In the genomic region with DNA sequence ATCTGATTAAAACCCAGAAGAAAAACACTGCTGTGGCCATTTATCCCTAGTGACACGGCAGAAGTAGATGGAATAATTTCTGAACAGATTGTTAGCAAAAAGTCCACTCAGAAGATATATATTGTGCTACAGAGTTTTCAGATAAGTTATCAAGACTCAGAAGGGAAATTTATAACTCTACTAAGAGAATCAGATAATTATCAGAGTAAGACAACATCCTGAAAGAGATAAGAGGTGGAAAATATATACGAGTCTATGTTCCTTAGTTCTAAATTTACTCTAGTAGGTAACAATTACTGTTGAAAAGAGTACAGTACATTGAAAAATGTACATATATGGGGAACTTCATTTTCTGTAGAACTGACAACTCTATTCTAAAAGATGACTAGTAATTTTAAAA, we compare ENCODE assay signal across 20 cellular contexts.
"Had no signal": no experiment of that assay in that cellular context is flagged by ENCODE, and none has a peak within 500 bp of the region (broad histone marks: within the 10 kb centered on the region; RNA-seq: fewer than 3 reads in every experiment).

No MANE protein-coding gene starts in this region.

- H3K36me3 ChIP-seq: left lung, pancreas, right lobe of liver, stomach, upper lobe of left lung had no signal

- H3K4me3 Mint-ChIP-seq: activated CD4-positive, alpha-beta T cell treated with anti-CD3 and anti-CD28 coated beads, Interleukin-2, amount 10 ng/mL, durations not matched to agents 7 days and 5 days; activated CD8-positive, alpha-beta T cell treated with anti-CD3 and anti-CD28 coated beads, Interleukin-2, amount 10 ng/mL, durations not matched to agents 7 days and 5 days; activated T-cell treated with anti-CD3 and anti-CD28 coated beads, Interleukin-2, amount 50 U/mL, for 24 hours had no signal

- H3K4me1 ChIP-seq: left lung, pancreas, right lobe of liver, testis had no signal

- H3K27ac Mint-ChIP-seq: activated CD4-positive, alpha-beta T cell treated with anti-CD3 and anti-CD28 coated beads, Interleukin-2, amount 10 ng/mL, durations not matched to agents 7 days and 5 days; activated CD8-positive, alpha-beta T cell treated with anti-CD3 and anti-CD28 coated beads, Interleukin-2, amount 10 ng/mL, durations not matched to agents 7 days and 5 days; activated T-cell treated with anti-CD3 and anti-CD28 coated beads, Interleukin-2, amount 50 U/mL, for 24 hours; activated T-helper 2 cell treated with anti-CD3 and anti-CD28 coated beads, Interferon-gamma antibody, Interleukin-2, Interleukin-4, amounts not matched to agents 10 μg/mL and 5 μg/mL and 100 μg/mL, durations not matched to agents 14 hours and 24 hours and 36 hours had no signal

- H3K27me3 ChIP-seq: left lung, pancreas, right lobe of liver, stomach, testis, upper lobe of left lung had no signal

- H3K27me3 Mint-ChIP-seq: activated CD4-positive, alpha-beta T cell treated with anti-CD3 and anti-CD28 coated beads, Interleukin-2, amount 10 ng/mL, durations not matched to agents 7 days and 5 days; activated T-cell treated with anti-CD3 and anti-CD28 coated beads, Interleukin-2, amount 50 U/mL, for 24 hours had no signal

- FAIRE-seq: pancreas, small intestine had no signal

- H3K36me3 Mint-ChIP-seq: naive thymus-derived CD8-positive, alpha-beta T cell had no signal

- H3K9me3 Mint-ChIP-seq: activated CD4-positive, alpha-beta T cell treated with anti-CD3 and anti-CD28 coated beads, Interleukin-2, amount 10 ng/mL, durations not matched to agents 7 days and 5 days; activated T-helper 2 cell treated with anti-CD3 and anti-CD28 coated beads, Interferon-gamma antibody, Interleukin-2, Interleukin-4, amounts not matched to agents 10 μg/mL and 5 μg/mL and 100 μg/mL, durations not matched to agents 14 hours and 24 hours and 36 hours had no signal

- H3K4me3 ChIP-seq: left lung, pancreas, right lobe of liver, stomach, testis, upper lobe of left lung had no signal

- DNase-seq: activated CD4-positive, alpha-beta T cell treated with anti-CD3 and anti-CD28 coated beads, Interleukin-2, amount 10 ng/mL, durations not matched to agents 7 days and 5 days; activated CD8-positive, alpha-beta T cell treated with anti-CD3 and anti-CD28 coated beads, Interleukin-2, amount 10 ng/mL, durations not matched to agents 7 days and 5 days; activated naive CD4-positive, alpha-beta T cell treated with Interleukin-2 at 50 U/mL for 16 hours; activated T-cell treated with anti-CD3 and anti-CD28 coated beads, Interleukin-2, amount 50 U/mL, for 24 hours; aorta; cortex of kidney; effector CD4-positive, alpha-beta T cell; foreskin melanocyte; head of caudate nucleus; left lung; pancreas; right lobe of liver; small intestine; stimulated activated CD4-positive, alpha-beta T cell treated with anti-CD3 and anti-CD28 coated beads, Interleukin-4, amount 100 ng/mL, for 1 hour; stomach; T-helper 1 cell; testis; upper lobe of left lung had no signal

- ATAC-seq: activated CD8-positive, alpha-beta T cell treated with anti-CD3 and anti-CD28 coated beads, Interleukin-2, amount 10 ng/mL, durations not matched to agents 7 days and 5 days had no signal

- H3K9me3 ChIP-seq: left lung, pancreas, right lobe of liver, stomach, testis, upper lobe of left lung had no signal

- H3K27ac ChIP-seq: pancreas, right lobe of liver, testis, upper lobe of left lung had no signal
